12 cellular contexts compared by ENCODE assay signal in the genomic region with DNA sequence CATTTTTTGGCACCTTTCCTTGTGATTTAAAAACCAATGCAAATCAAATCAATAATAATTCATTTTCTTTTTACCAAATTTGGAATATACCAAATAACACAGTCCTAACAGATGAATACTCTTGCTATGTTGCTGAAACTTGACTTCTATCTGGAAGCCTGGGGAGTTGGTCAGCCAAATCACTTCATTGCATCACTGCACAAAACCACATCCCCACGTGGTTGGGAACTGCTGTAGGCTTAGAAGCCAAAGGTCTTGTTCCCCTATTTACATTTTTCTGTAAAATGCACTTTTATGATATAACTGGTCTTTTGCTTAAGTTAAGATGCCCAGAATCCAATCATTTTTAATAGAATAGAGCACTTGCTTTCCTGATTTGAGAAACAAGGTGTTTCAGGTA. TPM values are rescaled to one million over a fixed set of nuclear protein-coding genes. Genes with fewer than 3 reads are reported as not detected.
DNase-seq lines count a peak whose midpoint lies in the region; ATAC-seq and TF ChIP-seq lines count a peak whose summit lies in the region.
"Had no signal": no experiment of that assay in that cellular context is flagged by ENCODE, and none has a peak within 500 bp of the region (broad histone marks: within the 10 kb centered on the region; RNA-seq: fewer than 3 reads in every experiment).

No MANE protein-coding gene starts in this region.

- H2AFZ ChIP-seq in OCI-LY7 (ENCODE audit: low read length) (no peak overlapping the region), neural progenitor cell (replicated peaks) (no peak overlapping the region)

- H3K9me3 ChIP-seq in OCI-LY7 (ENCODE audit: low read length) (no peaks in the 10 kb centered on the region), left lung (no peaks in the 10 kb centered on the region), neural progenitor cell (ENCODE audit: low read depth) (no peaks in the 10 kb centered on the region)

- peaks cover 4% of the 10 kb centered on the region for H3K4me1 Mint-ChIP-seq in neural progenitor cell
- H3K4me1 Mint-ChIP-seq: naive thymus-derived CD8-positive, alpha-beta T cell had no signal

- CTCF ChIA-PET in OCI-LY7 (lab: Charles Lee; ENCODE audit: unreplicated experiment): no interaction called here

- BruUV-seq in OCI-LY7 (replicated peaks; lab: Mats Ljungman, UMichigan): no TSS peak

- H3K27ac ChIP-seq in OCI-LY7 (ENCODE audit: low read depth, low read length, poor library complexity, severe bottlenecking) (no peak overlapping the region), left lung (no peak overlapping the region), neural progenitor cell (no peak overlapping the region)
- H3K27ac ChIP-seq: VCaP had no signal

- H3K4me3 ChIP-seq in OCI-LY7 (ENCODE audit: low read depth, low read length, poor library complexity, severe bottlenecking) (no peak overlapping the region), left lung (no peak overlapping the region), neural progenitor cell (no peak overlapping the region)

- no peaks in the 10 kb centered on the region; the same call in 1 of the 2 replicates for H3K9me2 ChIP-seq in OCI-LY7 (ENCODE audit: insufficient read depth, low read length)

- H3K4me2 ChIP-seq in OCI-LY7 (ENCODE audit: low read length): no peak overlapping the region
- H3K4me2 ChIP-seq in neural progenitor cell: no peak overlapping the region

- DNase-seq in OCI-LY7 (ENCODE audit: low spot score): peak; percentile 2
- DNase-seq in left lung: peak in 1 of 2 donors; percentile 59
- DNase-seq in neural progenitor cell (ENCODE audit: low spot score): no peak
- DNase-seq in pons (ENCODE audit: low spot score): no peak
- DNase-seq in GM10266 (ENCODE audit: extremely low spot score): no peak
- DNase-seq: activated effector memory CD4-positive, alpha-beta T cell treated with Interleukin-2 at 50 U/mL for 16 hours; naive thymus-derived CD8-positive, alpha-beta T cell had no signal

- intact Hi-C loops in OCI-LY7 (cut with micrococcal nuclease; ENCODE audit: unreplicated experiment) (no loop called here), left lung (cut with DNase I) (no loop called here)

- POLR2A ChIA-PET in OCI-LY7 (lab: Charles Lee): no interaction called here

- no peak overlapping the region for H3K27ac Mint-ChIP-seq in neural progenitor cell
- H3K27ac Mint-ChIP-seq: naive thymus-derived CD8-positive, alpha-beta T cell; stimulated activated naive CD8-positive, alpha-beta T cell treated with anti-CD3 and anti-CD28 coated beads, Interleukin-15, Interleukin-2, amounts not matched to agents 100 ng/mL and 50 ng/mL, for 24 hours had no signal

- H3K4me3 Mint-ChIP-seq in neural progenitor cell: no peak overlapping the region
- H3K4me3 Mint-ChIP-seq: naive thymus-derived CD8-positive, alpha-beta T cell; stimulated activated naive CD8-positive, alpha-beta T cell treated with anti-CD3 and anti-CD28 coated beads, Interleukin-15, Interleukin-2, amounts not matched to agents 100 ng/mL and 50 ng/mL, for 24 hours had no signal

- H3F3A ChIP-seq in neural progenitor cell (ENCODE audit: low read depth): no peaks in the 10 kb centered on the region

- no peaks in the 10 kb centered on the region for H3K9me3 Mint-ChIP-seq in neural progenitor cell
- H3K9me3 Mint-ChIP-seq: naive thymus-derived CD8-positive, alpha-beta T cell; stimulated activated naive CD8-positive, alpha-beta T cell treated with anti-CD3 and anti-CD28 coated beads, Interleukin-15, Interleukin-2, amounts not matched to agents 100 ng/mL and 50 ng/mL, for 24 hours had no signal

- no peak overlapping the region for H3K9ac ChIP-seq in neural progenitor cell

- H3K27me3 Mint-ChIP-seq in neural progenitor cell (ENCODE audit: insufficient read depth, low read depth): no peaks in the 10 kb centered on the region

- H3K36me3 Mint-ChIP-seq in neural progenitor cell: no peaks in the 10 kb centered on the region
- H3K36me3 Mint-ChIP-seq: naive thymus-derived CD8-positive, alpha-beta T cell had no signal

- H3K4me1 ChIP-seq in OCI-LY7 (ENCODE audit: insufficient read depth, low read length, poor library complexity, severe bottlenecking): no peaks in the 10 kb centered on the region
- H3K4me1 ChIP-seq in left lung: no peaks in the 10 kb centered on the region
- peaks cover 4% of the 10 kb centered on the region for H3K4me1 ChIP-seq in neural progenitor cell

- H3K36me3 ChIP-seq in OCI-LY7 (ENCODE audit: insufficient read depth, low read length): no peaks in the 10 kb centered on the region
- H3K36me3 ChIP-seq in left lung: no peaks in the 10 kb centered on the region
- no peaks in the 10 kb centered on the region for H3K36me3 ChIP-seq in neural progenitor cell

- H4K20me1 ChIP-seq in OCI-LY7 (ENCODE audit: insufficient read depth, low read length): no peaks in the 10 kb centered on the region
- no peaks in the 10 kb centered on the region for H4K20me1 ChIP-seq in neural progenitor cell (ENCODE audit: low read depth)

- H3K79me2 ChIP-seq in OCI-LY7 (ENCODE audit: insufficient read depth, low read depth, low read length) (no peaks in the 10 kb centered on the region), neural progenitor cell (ENCODE audit: low read depth) (no peaks in the 10 kb centered on the region)

- no peak for TF ChIP-seq CTCF in OCI-LY7 (conservative IDR thresholded peaks at IDR 0.05; ENCODE audit: low read length)
- no peak for TF ChIP-seq CTCF in left lung (IDR thresholded peaks at IDR 0.05)
- TF ChIP-seq CTCF in neural progenitor cell (IDR thresholded peaks at IDR 0.05): no peak
- TF ChIP-seq CTCF in GM10266 (IDR thresholded peaks at IDR 0.05; ENCODE audit: control insufficient read depth, insufficient read depth, low read depth, missing control alignments): no peak

- H3K27me3 ChIP-seq in left lung (no peaks in the 10 kb centered on the region), neural progenitor cell (peaks cover 82% of the 10 kb centered on the region)

- ATAC-seq in GM18868 (IDR thresholded peaks at IDR 0.05; ENCODE audit: unreplicated experiment): peak; percentile 75
- peak; percentile 68 for ATAC-seq in HG02884 (IDR thresholded peaks at IDR 0.05; ENCODE audit: unreplicated experiment)
- ATAC-seq in left lung: peak; percentile 45
- ATAC-seq in GM21423 (IDR thresholded peaks at IDR 0.05; ENCODE audit: unreplicated experiment): no peak
- ATAC-seq: naive thymus-derived CD8-positive, alpha-beta T cell had no signal

RNA-seq across cellular contexts. Expression of a gene that starts 15.2 kb away (rescaled TPM):
- total RNA-seq in OCI-LY7 (2014; rRNA removed; shearing (Covaris generic)): not detected in 2 replicates
- total RNA-seq in OCI-LY7 (2022) (not detected in 2 replicates), left lung (1 to 10 TPM in 1 of 2 donors, under 1 TPM in 1; 0.82 to 1.4 TPM), neural progenitor cell (ENCODE audit: low replicate concordance) (1.2 and 3.0 TPM in 2 replicates)
- total RNA-seq: naive thymus-derived CD8-positive, alpha-beta T cell had no signal

RNA-seq across cellular contexts. Expression of a gene that starts 46.9 kb away (rescaled TPM):
- 45.5 and 55.1 TPM in 2 replicates for total RNA-seq in OCI-LY7 (2014; rRNA removed; shearing (Covaris generic))
- 43.3 and 48.7 TPM in 2 replicates for total RNA-seq in OCI-LY7 (2022)
- total RNA-seq in left lung: 10 to 100 TPM; 50.8 to 56.2 TPM
- 68.1 and 112 TPM in 2 replicates for total RNA-seq in neural progenitor cell (ENCODE audit: low replicate concordance)
